In the genomic region with DNA sequence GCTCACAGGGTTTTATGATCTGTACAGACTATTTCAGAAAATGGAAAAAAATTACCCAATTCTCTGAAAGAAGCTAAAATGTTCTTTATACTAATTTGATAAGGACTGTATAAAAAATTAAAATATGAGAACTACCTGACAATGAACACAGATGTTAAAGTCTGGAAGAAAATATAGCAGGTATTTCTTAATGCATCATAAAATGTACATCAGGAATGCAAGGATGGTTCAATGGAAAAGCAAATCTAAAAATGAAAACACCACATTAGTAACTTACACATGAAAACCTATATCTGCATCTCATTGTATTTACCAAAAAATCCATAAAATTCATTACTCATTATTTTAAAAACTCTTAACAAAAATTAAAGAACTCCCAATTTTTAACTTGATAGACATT, we compare ENCODE assay signal across 27 cellular contexts. TPM values are rescaled to one million over a fixed set of nuclear protein-coding genes. Genes with fewer than 3 reads are reported as not detected.
DNase-seq lines count a peak whose midpoint lies in the region; ATAC-seq, FAIRE-seq and TF ChIP-seq lines count a peak whose summit lies in the region.
"Had no signal": no experiment of that assay in that cellular context is flagged by ENCODE, and none has a peak within 500 bp of the region (broad histone marks: within the 10 kb centered on the region; RNA-seq: fewer than 3 reads in every experiment).

No MANE protein-coding gene starts in this region.

- H3K79me2 ChIP-seq in astrocyte (ENCODE audit: insufficient read depth, low read length) (no peaks in the 10 kb centered on the region), PC-3 (ENCODE audit: low read length) (no peaks in the 10 kb centered on the region), PC-9 (ENCODE audit: low read depth) (no peaks in the 10 kb centered on the region)

- CTCF ChIA-PET in PC-3 (lab: Charles Lee): no interaction called here
- CTCF ChIA-PET in PC-9 (lab: Charles Lee): no interaction called here

- H3K9ac ChIP-seq in astrocyte (ENCODE audit: low read length) (no peak overlapping the region), kidney (ENCODE audit: low read length in 2 of 2) (no peak overlapping the region), PC-3 (ENCODE audit: low read length) (no peak overlapping the region)
- H3K9ac ChIP-seq: BLaER1 treated with 17β-estradiol and CSF1 and Interleukin-3, amounts not matched to agents 10 nM and 100 nM had no signal

- no peaks in the 10 kb centered on the region for H3K9me3 Mint-ChIP-seq in astrocyte (ENCODE audit: unreplicated experiment)
- H3K9me3 Mint-ChIP-seq: CD4-positive, alpha-beta T cell had no signal

- no peaks in the 10 kb centered on the region for H3K4me1 Mint-ChIP-seq in astrocyte (ENCODE audit: low read depth, unreplicated experiment)
- H3K4me1 Mint-ChIP-seq: B cell had no signal

- no peaks in the 10 kb centered on the region for H3K36me3 Mint-ChIP-seq in astrocyte (ENCODE audit: low read depth, unreplicated experiment)
- H3K36me3 Mint-ChIP-seq: CD8-positive, alpha-beta T cell had no signal

- ATAC-seq in PC-3: no peak
- ATAC-seq in GM19351 (IDR thresholded peaks at IDR 0.05; ENCODE audit: unreplicated experiment): no peak
- ATAC-seq: A549; CD8-positive, alpha-beta T cell; GM12878 had no signal

- H3K4me3 ChIP-seq in astrocyte (ENCODE audit: insufficient read depth, low read depth, low read length) (no peak overlapping the region), choroid plexus epithelial cell (ENCODE audit: low read depth, low read length) (no peak overlapping the region), kidney (ENCODE audit: low read length in 2 of 2) (no peak overlapping the region), PC-3 (ENCODE audit: low read length) (no peak overlapping the region), PC-9 (no peak overlapping the region)
- H3K4me3 ChIP-seq: A549; BLaER1 treated with 17β-estradiol and CSF1 and Interleukin-3, amounts not matched to agents 10 nM and 100 nM; GM12878 had no signal

- BruUV-seq in PC-3 (replicated peaks; lab: Mats Ljungman, UMichigan): no TSS peak
- no TSS peak for BruUV-seq in PC-9 (replicated peaks; lab: Mats Ljungman, UMichigan)

- no peaks in the 10 kb centered on the region for H3K9me3 ChIP-seq in astrocyte (ENCODE audit: insufficient read depth, low read depth, low read length)
- H3K9me3 ChIP-seq in kidney (ENCODE audit: control insufficient read depth in 1 of 2, low read length in 2 of 2): peaks cover 0 to 4% of the 10 kb centered on the region in 2 donors
- 0 out of 2 replicates have a peak, but pooled peaks cover 5% of the 10 kb centered on the region for H3K9me3 ChIP-seq in PC-3 (ENCODE audit: low read length)
- H3K9me3 ChIP-seq in PC-9 (ENCODE audit: insufficient read depth, low read depth): no peaks in the 10 kb centered on the region
- H3K9me3 ChIP-seq: A549, Caco-2 had no signal

- POLR2A ChIA-PET in PC-3 (lab: Charles Lee; ENCODE audit: unreplicated experiment) (no interaction called here), PC-9 (lab: Charles Lee; ENCODE audit: unreplicated experiment) (no interaction called here)

- H3K27ac Mint-ChIP-seq in astrocyte (ENCODE audit: unreplicated experiment): no peak overlapping the region
- H3K27ac Mint-ChIP-seq: B cell; CD4-positive, alpha-beta T cell; CD8-positive, alpha-beta T cell had no signal

- H3K27ac ChIP-seq in astrocyte (ENCODE audit: low read depth, low read length) (no peak overlapping the region), kidney (ENCODE audit: low read depth in 2 of 2, low read length in 2 of 2) (no peak overlapping the region), PC-3 (ENCODE audit: low read length) (no peak overlapping the region), PC-9 (no peak overlapping the region)
- H3K27ac ChIP-seq: A549; BLaER1 treated with 17β-estradiol and CSF1 and Interleukin-3, amounts not matched to agents 10 nM and 100 nM; C4-2B had no signal

- H3F3A ChIP-seq in PC-3 (ENCODE audit: low read length, unreplicated experiment) (no peaks in the 10 kb centered on the region), PC-9 (ENCODE audit: insufficient read depth, low read depth) (no peaks in the 10 kb centered on the region)

- FAIRE-seq in GM19239 (lab: Jason Lieb, UNC) (peak; percentile 77), astrocyte (lab: Jason Lieb, UNC) (peak; percentile 29), kidney (lab: Jason Lieb, UNC) (peak; percentile 47)
- FAIRE-seq: D721Med, GM12878, GM12892, GM18507 had no signal

- H3K4me1 ChIP-seq in astrocyte (ENCODE audit: insufficient read depth, low read length) (no peaks in the 10 kb centered on the region), kidney (ENCODE audit: control insufficient read depth in 1 of 2, insufficient read depth in 1 of 2, low read depth in 1 of 2, low read length in 2 of 2) (no peaks in the 10 kb centered on the region), PC-3 (ENCODE audit: insufficient read depth, low read length) (no peaks in the 10 kb centered on the region), PC-9 (replicated peaks; ENCODE audit: insufficient read depth) (no peaks in the 10 kb centered on the region)
- H3K4me1 ChIP-seq: A549, Caco-2 had no signal

- no peaks in the 10 kb centered on the region for H3K36me3 ChIP-seq in astrocyte (ENCODE audit: insufficient read depth, low read length)
- H3K36me3 ChIP-seq in kidney (ENCODE audit: control insufficient read depth in 1 of 2, insufficient read depth in 2 of 2, low read length in 2 of 2): no peaks in the 10 kb centered on the region
- H3K36me3 ChIP-seq in PC-3 (ENCODE audit: low read depth, low read length): no peaks in the 10 kb centered on the region
- no peaks in the 10 kb centered on the region for H3K36me3 ChIP-seq in PC-9 (ENCODE audit: low read depth)
- H3K36me3 ChIP-seq: BLaER1 treated with 17β-estradiol and CSF1 and Interleukin-3, amounts not matched to agents 10 nM and 100 nM had no signal

- H3K4me2 ChIP-seq in astrocyte (ENCODE audit: low read length): no peak overlapping the region
- no peak overlapping the region for H3K4me2 ChIP-seq in PC-3 (ENCODE audit: low read length)
- no peak overlapping the region for H3K4me2 ChIP-seq in PC-9
- H3K4me2 ChIP-seq: A549; BLaER1 treated with 17β-estradiol and CSF1 and Interleukin-3, amounts not matched to agents 10 nM and 100 nM had no signal

- DNase-seq in GM19239 (ENCODE audit: insufficient read length, low spot score) (no peak), astrocyte (ENCODE audit: low read depth) (no peak), choroid plexus epithelial cell (ENCODE audit: low read depth) (peak; percentile 1), kidney (no peak), PC-3 (no peak), PC-9 (no peak), DMS79 (lab: John Stamatoyannopoulos, UW) (no peak)
- DNase-seq: 8988T; AML-193; Caco-2; Calu3; CD4-positive, alpha-beta T cell; CD8-positive, alpha-beta T cell; DND-41; EL; GDM1 had no signal

- no peak overlapping the region for H3K4me3 Mint-ChIP-seq in astrocyte (ENCODE audit: unreplicated experiment)
- H3K4me3 Mint-ChIP-seq: B cell; CD4-positive, alpha-beta T cell; CD8-positive, alpha-beta T cell had no signal

- H3K9me2 ChIP-seq in PC-3 (replicated peaks; ENCODE audit: low read length) (no peaks in the 10 kb centered on the region), PC-9 (ENCODE audit: insufficient read depth) (no peaks in the 10 kb centered on the region)

- H2AFZ ChIP-seq in astrocyte (ENCODE audit: low read depth, low read length) (no peak overlapping the region), PC-3 (ENCODE audit: low read length) (no peak overlapping the region), PC-9 (no peak overlapping the region)

- no peak for TF ChIP-seq CTCF in astrocyte (IDR thresholded peaks at IDR 0.05; ENCODE audit: insufficient read depth, low read depth, low read length)
- no peak for TF ChIP-seq CTCF in choroid plexus epithelial cell (conservative IDR thresholded peaks at IDR 0.05; ENCODE audit: low read depth, low read length)
- TF ChIP-seq CTCF in kidney (IDR thresholded peaks at IDR 0.05; ENCODE audit: borderline replicate concordance, extremely low read depth, insufficient read depth): no peak
- no peak for TF ChIP-seq CTCF in PC-3 (conservative IDR thresholded peaks at IDR 0.05; ENCODE audit: low read depth, low read length)
- no peak for TF ChIP-seq CTCF in PC-9 (conservative IDR thresholded peaks at IDR 0.05)

- H4K20me1 ChIP-seq in astrocyte (ENCODE audit: insufficient read depth, low read length) (no peaks in the 10 kb centered on the region), PC-3 (ENCODE audit: low read length) (no peaks in the 10 kb centered on the region), PC-9 (ENCODE audit: insufficient read depth) (no peaks in the 10 kb centered on the region)
- H4K20me1 ChIP-seq: BLaER1 treated with 17β-estradiol and CSF1 and Interleukin-3, amounts not matched to agents 10 nM and 100 nM had no signal

- H3K27me3 ChIP-seq in astrocyte (ENCODE audit: insufficient read depth, low read length) (no peaks in the 10 kb centered on the region), PC-3 (ENCODE audit: low read length) (no peaks in the 10 kb centered on the region), PC-9 (ENCODE audit: insufficient read depth, low read depth) (no peaks in the 10 kb centered on the region)

- intact Hi-C loops in kidney (cut with DNase I) (no loop called here), PC-3 (cut with micrococcal nuclease) (no loop called here), PC-9 (cut with micrococcal nuclease; ENCODE audit: unreplicated experiment) (no loop called here)

- no peaks in the 10 kb centered on the region for H3K27me3 Mint-ChIP-seq in astrocyte (ENCODE audit: low read depth, unreplicated experiment)

RNA-seq across cellular contexts. Expression of a gene that starts 39.4 kb away (rescaled TPM):
- 0.22 and 0.30 TPM in 2 replicates for total RNA-seq in astrocyte
- total RNA-seq in kidney: 20.4 TPM
- 6.0 TPM for polyA plus RNA-seq in kidney (ENCODE audit: insufficient read depth, low read depth, low replicate concordance)
- total RNA-seq in PC-3 (2014; rRNA removed): 2.1 and 2.8 TPM in 2 replicates
- total RNA-seq in PC-9 (2021): not detected in 2 replicates
- total RNA-seq: Calu3; CD4-positive, alpha-beta T cell; CD8-positive, alpha-beta T cell; Daoy; G401 had no signal
